ENCODE assay signal across 1 cellular context in the genomic region with DNA sequence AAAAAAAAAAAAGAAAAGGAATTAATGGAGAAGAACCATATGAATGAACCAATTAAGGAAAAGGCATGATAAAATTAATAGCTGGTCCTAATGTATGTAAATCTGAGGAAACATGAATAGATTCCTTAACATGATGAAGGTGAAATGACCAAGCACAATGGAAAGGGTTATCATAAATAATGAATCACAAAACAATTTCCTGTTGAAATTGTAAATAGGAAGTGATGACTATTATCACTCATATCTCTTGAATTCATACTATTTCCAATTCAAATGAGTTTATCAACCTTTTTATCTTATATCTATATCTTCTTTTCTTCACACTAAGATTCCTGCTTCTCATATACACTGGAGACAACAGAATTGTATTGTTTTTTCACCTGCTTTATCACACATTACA.
TF ChIP-seq lines count a peak whose summit lies in the region.

No MANE protein-coding gene starts in this region.

TF ChIP-seq in endothelial cell of umbilical vein, 7 proteins besides CTCF, POLR2A, EP300 and RAD21 (continued from another document):
- TF ChIP-seq, protein P1, sequence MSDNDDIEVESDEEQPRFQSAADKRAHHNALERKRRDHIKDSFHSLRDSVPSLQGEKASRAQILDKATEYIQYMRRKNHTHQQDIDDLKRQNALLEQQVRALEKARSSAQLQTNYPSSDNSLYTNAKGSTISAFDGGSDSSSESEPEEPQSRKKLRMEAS (IDR thresholded peaks at IDR 0.05; ENCODE audit: insufficient read depth, insufficient read length) = no peak
